ENCODE assay signal across 11 cellular contexts in the genomic region with DNA sequence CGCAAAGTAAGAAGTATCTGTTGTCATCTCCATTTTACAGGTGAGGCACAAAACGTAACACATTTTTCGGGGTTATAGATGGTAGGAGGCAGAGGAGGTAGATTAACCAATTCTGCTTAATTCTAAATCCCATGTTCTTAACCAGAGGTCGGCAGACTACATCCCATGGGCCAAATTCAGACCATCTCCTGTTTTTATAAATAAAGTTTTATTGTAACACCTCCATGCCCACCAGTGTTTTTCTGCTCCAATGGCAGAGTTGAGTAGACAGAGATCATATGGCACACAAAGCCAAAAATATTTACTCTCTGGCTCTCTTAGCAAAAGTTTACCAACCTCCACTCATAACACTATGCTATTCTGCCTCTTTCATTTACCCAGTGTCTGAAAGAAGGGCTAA. TPM values are rescaled to one million over a fixed set of nuclear protein-coding genes. Genes with fewer than 3 reads are reported as not detected.
"Had no signal": no experiment of that assay in that cellular context is flagged by ENCODE, and none has a peak within 500 bp of the region (broad histone marks: within the 10 kb centered on the region; RNA-seq: fewer than 3 reads in every experiment).

No MANE protein-coding gene starts in this region.

- H3K36me3 ChIP-seq: HAP-1 had no signal

- H3K9ac ChIP-seq: GM23248 had no signal

- H3K27ac ChIP-seq: GM23248 had no signal

- H3K4me2 ChIP-seq: GM23338 had no signal

- H3K4me3 ChIP-seq: GM23248, GM23338, HAP-1 had no signal

- H2AFZ ChIP-seq: GM23248, GM23338 had no signal

- H3K4me1 ChIP-seq: HAP-1 had no signal

- ATAC-seq: GM23338, HCT116 had no signal

- FAIRE-seq: H1, H54 had no signal

- H3K9me3 ChIP-seq: HAP-1 had no signal

- DNase-seq: GM23248, GOT3, H7, H9, HCEC 1CT, HFFc6 had no signal

RNA-seq across cellular contexts. Expression of gene FHAD1, which starts 30.9 kb away (rescaled TPM):
- total RNA-seq: GM23248 had no signal
